1 cellular context compared by ENCODE assay signal in the genomic region with DNA sequence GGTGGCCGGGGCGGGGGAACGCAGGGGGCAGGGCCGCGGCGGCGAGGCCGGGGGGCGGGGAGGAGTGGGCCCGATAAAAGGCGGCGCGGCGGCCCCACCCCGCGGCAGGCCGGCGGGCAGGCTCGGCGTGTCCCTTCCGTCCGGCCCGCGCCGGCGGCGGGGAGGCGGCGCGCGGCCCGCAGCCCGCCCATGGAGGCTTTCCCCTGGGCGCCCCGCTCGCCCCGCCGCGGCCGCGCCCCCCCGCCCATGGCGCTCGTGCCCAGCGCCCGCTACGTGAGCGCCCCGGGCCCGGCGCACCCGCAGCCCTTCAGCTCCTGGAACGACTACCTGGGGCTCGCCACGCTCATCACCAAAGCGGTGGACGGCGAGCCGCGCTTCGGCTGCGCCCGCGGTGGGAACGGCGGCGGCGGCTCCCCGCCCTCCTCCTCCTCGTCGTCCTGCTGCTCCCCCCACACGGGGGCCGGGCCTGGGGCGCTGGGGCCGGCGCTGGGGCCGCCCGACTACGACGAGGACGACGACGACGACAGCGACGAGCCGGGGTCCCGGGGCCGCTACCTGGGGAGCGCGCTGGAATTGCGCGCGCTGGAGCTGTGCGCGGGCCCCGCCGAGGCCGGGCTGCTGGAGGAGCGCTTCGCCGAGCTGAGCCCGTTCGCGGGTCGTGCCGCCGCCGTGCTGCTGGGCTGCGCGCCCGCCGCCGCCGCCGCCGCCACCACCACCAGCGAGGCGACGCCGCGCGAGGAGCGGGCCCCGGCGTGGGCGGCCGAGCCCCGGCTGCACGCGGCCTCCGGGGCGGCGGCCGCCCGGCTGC.
TF ChIP-seq lines count a peak whose summit lies in the region.

A gene with protein sequence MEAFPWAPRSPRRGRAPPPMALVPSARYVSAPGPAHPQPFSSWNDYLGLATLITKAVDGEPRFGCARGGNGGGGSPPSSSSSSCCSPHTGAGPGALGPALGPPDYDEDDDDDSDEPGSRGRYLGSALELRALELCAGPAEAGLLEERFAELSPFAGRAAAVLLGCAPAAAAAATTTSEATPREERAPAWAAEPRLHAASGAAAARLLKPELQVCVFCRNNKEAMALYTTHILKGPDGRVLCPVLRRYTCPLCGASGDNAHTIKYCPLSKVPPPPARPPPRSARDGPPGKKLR (plus strand): TSS at position 102 of the 808 bp plus-strand sequence. CDS start 88 bp downstream, at position 190.

TF ChIP-seq in IMR-90, 13 proteins besides CTCF, POLR2A, EP300 and RAD21 (continued from another document):
- TF ChIP-seq, protein P1, sequence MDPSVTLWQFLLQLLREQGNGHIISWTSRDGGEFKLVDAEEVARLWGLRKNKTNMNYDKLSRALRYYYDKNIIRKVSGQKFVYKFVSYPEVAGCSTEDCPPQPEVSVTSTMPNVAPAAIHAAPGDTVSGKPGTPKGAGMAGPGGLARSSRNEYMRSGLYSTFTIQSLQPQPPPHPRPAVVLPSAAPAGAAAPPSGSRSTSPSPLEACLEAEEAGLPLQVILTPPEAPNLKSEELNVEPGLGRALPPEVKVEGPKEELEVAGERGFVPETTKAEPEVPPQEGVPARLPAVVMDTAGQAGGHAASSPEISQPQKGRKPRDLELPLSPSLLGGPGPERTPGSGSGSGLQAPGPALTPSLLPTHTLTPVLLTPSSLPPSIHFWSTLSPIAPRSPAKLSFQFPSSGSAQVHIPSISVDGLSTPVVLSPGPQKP (IDR thresholded peaks at IDR 0.05; ENCODE audit: borderline replicate concordance, low read depth, low read length): no peak
- no peak for TF ChIP-seq CHD1 (IDR thresholded peaks at IDR 0.05; ENCODE audit: low read depth, low read length)
- no peak for TF ChIP-seq BHLHE40 (IDR thresholded peaks at IDR 0.05; ENCODE audit: low read depth, low read length)
- no peak for TF ChIP-seq SMC3 (IDR thresholded peaks at IDR 0.05; ENCODE audit: low read depth, low read length)
- no peak for TF ChIP-seq RFX5 (IDR thresholded peaks at IDR 0.05; ENCODE audit: low read depth, low read length)
